Comparison of ENCODE assay signal across 2 cellular contexts in the genomic region with DNA sequence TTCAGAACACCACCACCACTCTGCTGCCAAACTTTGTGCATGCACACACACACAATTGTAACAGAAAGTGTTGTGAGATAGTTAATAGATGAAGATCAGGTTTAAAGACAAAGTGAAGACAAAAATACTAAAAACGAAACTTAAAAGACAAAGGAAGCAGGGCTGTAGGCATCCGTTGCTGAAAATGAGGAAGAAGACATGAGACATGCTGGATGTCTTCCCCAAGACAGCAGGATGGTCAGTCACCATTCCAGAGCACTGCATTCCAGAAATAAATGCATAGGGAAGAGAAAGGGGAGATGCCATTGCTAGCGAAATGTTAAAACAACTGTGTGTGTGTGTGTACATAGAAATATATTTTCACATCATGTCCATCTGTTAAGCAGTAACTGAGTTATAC.
TF ChIP-seq lines count a peak whose summit lies in the region.

No MANE protein-coding gene starts in this region.

TF ChIP-seq in GM23338, 12 proteins besides CTCF, POLR2A, EP300 and RAD21 (continues in another document):
- TF ChIP-seq ZNF331 (CRISPR knock-in tag; IDR thresholded peaks at IDR 0.05; ENCODE audit: low read depth) (no peak), JUNB (IDR thresholded peaks at IDR 0.05; ENCODE audit: unreplicated experiment) (no peak), EZH2 (IDR thresholded peaks at IDR 0.05; ENCODE audit: low read depth, unreplicated experiment) (no peak), STAT1 (IDR thresholded peaks at IDR 0.05; ENCODE audit: unreplicated experiment) (no peak), POLR2AphosphoS5 (IDR thresholded peaks at IDR 0.05; ENCODE audit: low read depth) (no peak), ZNF114 (CRISPR knock-in tag; IDR thresholded peaks at IDR 0.05) (no peak), NANOG (IDR thresholded peaks at IDR 0.05; ENCODE audit: borderline replicate concordance) (no peak)
- TF ChIP-seq, protein P1, sequence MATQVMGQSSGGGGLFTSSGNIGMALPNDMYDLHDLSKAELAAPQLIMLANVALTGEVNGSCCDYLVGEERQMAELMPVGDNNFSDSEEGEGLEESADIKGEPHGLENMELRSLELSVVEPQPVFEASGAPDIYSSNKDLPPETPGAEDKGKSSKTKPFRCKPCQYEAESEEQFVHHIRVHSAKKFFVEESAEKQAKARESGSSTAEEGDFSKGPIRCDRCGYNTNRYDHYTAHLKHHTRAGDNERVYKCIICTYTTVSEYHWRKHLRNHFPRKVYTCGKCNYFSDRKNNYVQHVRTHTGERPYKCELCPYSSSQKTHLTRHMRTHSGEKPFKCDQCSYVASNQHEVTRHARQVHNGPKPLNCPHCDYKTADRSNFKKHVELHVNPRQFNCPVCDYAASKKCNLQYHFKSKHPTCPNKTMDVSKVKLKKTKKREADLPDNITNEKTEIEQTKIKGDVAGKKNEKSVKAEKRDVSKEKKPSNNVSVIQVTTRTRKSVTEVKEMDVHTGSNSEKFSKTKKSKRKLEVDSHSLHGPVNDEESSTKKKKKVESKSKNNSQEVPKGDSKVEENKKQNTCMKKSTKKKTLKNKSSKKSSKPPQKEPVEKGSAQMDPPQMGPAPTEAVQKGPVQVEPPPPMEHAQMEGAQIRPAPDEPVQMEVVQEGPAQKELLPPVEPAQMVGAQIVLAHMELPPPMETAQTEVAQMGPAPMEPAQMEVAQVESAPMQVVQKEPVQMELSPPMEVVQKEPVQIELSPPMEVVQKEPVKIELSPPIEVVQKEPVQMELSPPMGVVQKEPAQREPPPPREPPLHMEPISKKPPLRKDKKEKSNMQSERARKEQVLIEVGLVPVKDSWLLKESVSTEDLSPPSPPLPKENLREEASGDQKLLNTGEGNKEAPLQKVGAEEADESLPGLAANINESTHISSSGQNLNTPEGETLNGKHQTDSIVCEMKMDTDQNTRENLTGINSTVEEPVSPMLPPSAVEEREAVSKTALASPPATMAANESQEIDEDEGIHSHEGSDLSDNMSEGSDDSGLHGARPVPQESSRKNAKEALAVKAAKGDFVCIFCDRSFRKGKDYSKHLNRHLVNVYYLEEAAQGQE (IDR thresholded peaks at IDR 0.05; ENCODE audit: unreplicated experiment) = no peak
- TF ChIP-seq, protein P2, sequence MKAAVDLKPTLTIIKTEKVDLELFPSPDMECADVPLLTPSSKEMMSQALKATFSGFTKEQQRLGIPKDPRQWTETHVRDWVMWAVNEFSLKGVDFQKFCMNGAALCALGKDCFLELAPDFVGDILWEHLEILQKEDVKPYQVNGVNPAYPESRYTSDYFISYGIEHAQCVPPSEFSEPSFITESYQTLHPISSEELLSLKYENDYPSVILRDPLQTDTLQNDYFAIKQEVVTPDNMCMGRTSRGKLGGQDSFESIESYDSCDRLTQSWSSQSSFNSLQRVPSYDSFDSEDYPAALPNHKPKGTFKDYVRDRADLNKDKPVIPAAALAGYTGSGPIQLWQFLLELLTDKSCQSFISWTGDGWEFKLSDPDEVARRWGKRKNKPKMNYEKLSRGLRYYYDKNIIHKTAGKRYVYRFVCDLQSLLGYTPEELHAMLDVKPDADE (IDR thresholded peaks at IDR 0.05) = no peak
- TF ChIP-seq, protein P3, sequence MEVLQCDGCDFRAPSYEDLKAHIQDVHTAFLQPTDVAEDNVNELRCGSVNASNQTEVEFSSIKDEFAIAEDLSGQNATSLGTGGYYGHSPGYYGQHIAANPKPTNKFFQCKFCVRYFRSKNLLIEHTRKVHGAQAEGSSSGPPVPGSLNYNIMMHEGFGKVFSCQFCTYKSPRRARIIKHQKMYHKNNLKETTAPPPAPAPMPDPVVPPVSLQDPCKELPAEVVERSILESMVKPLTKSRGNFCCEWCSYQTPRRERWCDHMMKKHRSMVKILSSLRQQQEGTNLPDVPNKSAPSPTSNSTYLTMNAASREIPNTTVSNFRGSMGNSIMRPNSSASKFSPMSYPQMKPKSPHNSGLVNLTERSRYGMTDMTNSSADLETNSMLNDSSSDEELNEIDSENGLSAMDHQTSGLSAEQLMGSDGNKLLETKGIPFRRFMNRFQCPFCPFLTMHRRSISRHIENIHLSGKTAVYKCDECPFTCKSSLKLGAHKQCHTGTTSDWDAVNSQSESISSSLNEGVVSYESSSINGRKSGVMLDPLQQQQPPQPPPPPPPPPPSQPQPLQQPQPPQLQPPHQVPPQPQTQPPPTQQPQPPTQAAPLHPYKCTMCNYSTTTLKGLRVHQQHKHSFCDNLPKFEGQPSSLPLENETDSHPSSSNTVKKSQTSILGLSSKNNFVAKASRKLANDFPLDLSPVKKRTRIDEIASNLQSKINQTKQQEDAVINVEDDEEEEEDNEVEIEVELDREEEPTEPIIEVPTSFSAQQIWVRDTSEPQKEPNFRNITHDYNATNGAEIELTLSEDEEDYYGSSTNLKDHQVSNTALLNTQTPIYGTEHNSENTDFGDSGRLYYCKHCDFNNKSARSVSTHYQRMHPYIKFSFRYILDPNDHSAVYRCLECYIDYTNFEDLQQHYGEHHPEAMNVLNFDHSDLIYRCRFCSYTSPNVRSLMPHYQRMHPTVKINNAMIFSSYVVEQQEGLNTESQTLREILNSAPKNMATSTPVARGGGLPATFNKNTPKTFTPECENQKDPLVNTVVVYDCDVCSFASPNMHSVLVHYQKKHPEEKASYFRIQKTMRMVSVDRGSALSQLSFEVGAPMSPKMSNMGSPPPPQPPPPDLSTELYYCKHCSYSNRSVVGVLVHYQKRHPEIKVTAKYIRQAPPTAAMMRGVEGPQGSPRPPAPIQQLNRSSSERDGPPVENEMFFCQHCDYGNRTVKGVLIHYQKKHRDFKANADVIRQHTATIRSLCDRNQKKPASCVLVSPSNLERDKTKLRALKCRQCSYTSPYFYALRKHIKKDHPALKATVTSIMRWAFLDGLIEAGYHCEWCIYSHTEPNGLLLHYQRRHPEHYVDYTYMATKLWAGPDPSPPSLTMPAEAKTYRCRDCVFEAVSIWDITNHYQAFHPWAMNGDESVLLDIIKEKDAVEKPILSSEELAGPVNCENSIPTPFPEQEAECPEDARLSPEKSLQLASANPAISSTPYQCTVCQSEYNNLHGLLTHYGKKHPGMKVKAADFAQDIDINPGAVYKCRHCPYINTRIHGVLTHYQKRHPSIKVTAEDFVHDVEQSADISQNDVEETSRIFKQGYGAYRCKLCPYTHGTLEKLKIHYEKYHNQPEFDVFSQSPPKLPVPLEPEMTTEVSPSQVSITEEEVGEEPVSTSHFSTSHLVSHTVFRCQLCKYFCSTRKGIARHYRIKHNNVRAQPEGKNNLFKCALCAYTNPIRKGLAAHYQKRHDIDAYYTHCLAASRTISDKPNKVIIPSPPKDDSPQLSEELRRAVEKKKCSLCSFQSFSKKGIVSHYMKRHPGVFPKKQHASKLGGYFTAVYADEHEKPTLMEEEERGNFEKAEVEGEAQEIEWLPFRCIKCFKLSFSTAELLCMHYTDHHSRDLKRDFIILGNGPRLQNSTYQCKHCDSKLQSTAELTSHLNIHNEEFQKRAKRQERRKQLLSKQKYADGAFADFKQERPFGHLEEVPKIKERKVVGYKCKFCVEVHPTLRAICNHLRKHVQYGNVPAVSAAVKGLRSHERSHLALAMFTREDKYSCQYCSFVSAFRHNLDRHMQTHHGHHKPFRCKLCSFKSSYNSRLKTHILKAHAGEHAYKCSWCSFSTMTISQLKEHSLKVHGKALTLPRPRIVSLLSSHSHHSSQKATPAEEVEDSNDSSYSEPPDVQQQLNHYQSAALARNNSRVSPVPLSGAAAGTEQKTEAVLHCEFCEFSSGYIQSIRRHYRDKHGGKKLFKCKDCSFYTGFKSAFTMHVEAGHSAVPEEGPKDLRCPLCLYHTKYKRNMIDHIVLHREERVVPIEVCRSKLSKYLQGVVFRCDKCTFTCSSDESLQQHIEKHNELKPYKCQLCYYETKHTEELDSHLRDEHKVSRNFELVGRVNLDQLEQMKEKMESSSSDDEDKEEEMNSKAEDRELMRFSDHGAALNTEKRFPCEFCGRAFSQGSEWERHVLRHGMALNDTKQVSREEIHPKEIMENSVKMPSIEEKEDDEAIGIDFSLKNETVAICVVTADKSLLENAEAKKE (CRISPR knock-in tag; IDR thresholded peaks at IDR 0.05) = no peak

TF ChIP-seq in H1, 55 proteins besides CTCF, POLR2A, EP300 and RAD21:
- TF ChIP-seq BACH1 (IDR thresholded peaks at IDR 0.05; ENCODE audit: low read length) = no peak
- 0 out of 2 replicates have a peak, but pooled peaks have one; percentile 33 for TF ChIP-seq TEAD4 (IDR thresholded peaks at IDR 0.05; ENCODE audit: low read depth, low read length)
TF ChIP-seq in H1: peak in this region for 1.
